20 cellular contexts compared by ENCODE assay signal in the genomic region with DNA sequence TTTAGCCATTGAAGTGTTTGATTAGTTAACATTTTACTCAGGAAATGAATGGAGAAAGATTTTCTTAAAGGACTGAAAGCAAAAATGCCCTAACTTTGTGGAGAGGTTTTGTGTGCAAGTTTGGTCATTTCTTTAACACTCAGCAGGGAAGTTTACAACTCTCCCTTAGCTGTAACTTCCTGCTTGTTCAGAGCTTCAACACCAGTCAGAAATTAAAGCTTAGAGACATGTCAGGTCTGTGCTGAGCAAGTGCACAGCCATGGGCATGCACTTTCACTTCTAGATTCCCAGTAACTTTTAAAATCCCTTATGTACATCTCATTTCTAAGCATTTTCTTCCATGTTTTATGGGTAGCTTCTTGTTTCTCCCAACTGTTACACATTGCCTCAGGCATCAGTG.
"Had no signal": no experiment of that assay in that cellular context is flagged by ENCODE, and none has a peak within 500 bp of the region (broad histone marks: within the 10 kb centered on the region; RNA-seq: fewer than 3 reads in every experiment).

No MANE protein-coding gene starts in this region.

- H3K36me3 ChIP-seq: lower lobe of right lung, tibial artery had no signal

- H3K9me3 Mint-ChIP-seq: activated B cell treated with CpG ODN at 0.5 μM for 24 hours; activated CD4-positive, alpha-beta memory T cell treated with anti-CD3 and anti-CD28 coated beads, Interleukin-2, amount 10 ng/mL, durations not matched to agents 7 days and 5 days; activated naive CD8-positive, alpha-beta T cell treated with anti-CD3 and anti-CD28 coated beads for 36 hours; activated T-helper 17 cell treated with anti-CD3 and anti-CD28 coated beads, Interleukin-2, amount 50 U/mL, for 72 hours; dendritic cell treated with granulocyte-macrophage colony-stimulating factor and Interleukin-4, amounts not matched to agents 40 ng/mL and 50 ng/mL, for 4 days had no signal

- H3K4me3 Mint-ChIP-seq: activated B cell treated with CpG ODN at 0.5 μM for 24 hours; activated CD4-positive, alpha-beta memory T cell treated with anti-CD3 and anti-CD28 coated beads, Interleukin-2, amount 10 ng/mL, durations not matched to agents 7 days and 5 days; activated naive CD8-positive, alpha-beta T cell treated with anti-CD3 and anti-CD28 coated beads for 36 hours; activated T-helper 17 cell treated with anti-CD3 and anti-CD28 coated beads, Interleukin-2, amount 50 U/mL, for 72 hours; dendritic cell treated with granulocyte-macrophage colony-stimulating factor and Interleukin-4, amounts not matched to agents 40 ng/mL and 50 ng/mL, for 4 days; nephron had no signal

- H3K9me3 ChIP-seq: lower lobe of right lung, tibial artery had no signal

- H3K4me3 ChIP-seq: lower lobe of right lung, tibial artery had no signal

- H3K36me3 Mint-ChIP-seq: activated naive CD8-positive, alpha-beta T cell treated with anti-CD3 and anti-CD28 coated beads for 36 hours had no signal

- H3K27me3 Mint-ChIP-seq: activated B cell treated with CpG ODN at 0.5 μM for 24 hours; activated CD4-positive, alpha-beta memory T cell treated with anti-CD3 and anti-CD28 coated beads, Interleukin-2, amount 10 ng/mL, durations not matched to agents 7 days and 5 days; activated naive CD8-positive, alpha-beta T cell treated with anti-CD3 and anti-CD28 coated beads for 36 hours; activated T-helper 17 cell treated with anti-CD3 and anti-CD28 coated beads, Interleukin-2, amount 50 U/mL, for 72 hours; dendritic cell treated with granulocyte-macrophage colony-stimulating factor and Interleukin-4, amounts not matched to agents 40 ng/mL and 50 ng/mL, for 4 days had no signal

- H3K27ac Mint-ChIP-seq: activated B cell treated with CpG ODN at 0.5 μM for 24 hours; activated CD4-positive, alpha-beta memory T cell treated with anti-CD3 and anti-CD28 coated beads, Interleukin-2, amount 10 ng/mL, durations not matched to agents 7 days and 5 days; activated naive CD8-positive, alpha-beta T cell treated with anti-CD3 and anti-CD28 coated beads for 36 hours; activated T-helper 17 cell treated with anti-CD3 and anti-CD28 coated beads, Interleukin-2, amount 50 U/mL, for 72 hours; dendritic cell treated with granulocyte-macrophage colony-stimulating factor and Interleukin-4, amounts not matched to agents 40 ng/mL and 50 ng/mL, for 4 days; nephron had no signal

- DNase-seq: activated B cell treated with CpG ODN at 0.5 μM for 24 hours; activated CD4-positive, alpha-beta memory T cell treated with anti-CD3 and anti-CD28 coated beads, Interleukin-2, amount 10 ng/mL, durations not matched to agents 7 days and 5 days; activated CD4-positive, alpha-beta T cell treated with anti-CD3 and anti-CD28 coated beads for 4 hours; activated naive CD4-positive, alpha-beta T cell; activated naive CD8-positive, alpha-beta T cell treated with anti-CD3 and anti-CD28 coated beads for 36 hours; activated T-cell treated with anti-CD3 and anti-CD28 coated beads, Interleukin-2, amount 50 U/mL, for 1 hour; amniotic stem cell; effector memory CD4-positive, alpha-beta T cell; islet precursor cell; lower lobe of right lung; midbrain; occipital lobe; right cardiac atrium; stimulated activated CD4-positive, alpha-beta T cell treated with anti-CD3 and anti-CD28 coated beads, Interleukin-2, amount 100 ng/mL, for 24 hours; stimulated activated naive CD8-positive, alpha-beta T cell treated with anti-CD3 and anti-CD28 coated beads, Interleukin-15, Interleukin-2, amounts not matched to agents 100 U/mL and 50 U/mL, for 24 hours; substantia nigra; tibial artery had no signal

- H3K4me1 Mint-ChIP-seq: activated B cell treated with CpG ODN at 0.5 μM for 24 hours; activated CD4-positive, alpha-beta memory T cell treated with anti-CD3 and anti-CD28 coated beads, Interleukin-2, amount 10 ng/mL, durations not matched to agents 7 days and 5 days; activated naive CD8-positive, alpha-beta T cell treated with anti-CD3 and anti-CD28 coated beads for 36 hours; activated T-helper 17 cell treated with anti-CD3 and anti-CD28 coated beads, Interleukin-2, amount 50 U/mL, for 72 hours; nephron had no signal

- ATAC-seq: activated T-helper 17 cell treated with anti-CD3 and anti-CD28 coated beads, Interleukin-2, amount 50 U/mL, for 72 hours; lower lobe of right lung; right cardiac atrium; stimulated activated naive CD8-positive, alpha-beta T cell treated with anti-CD3 and anti-CD28 coated beads, Interleukin-15, Interleukin-2, amounts not matched to agents 100 U/mL and 50 U/mL, for 24 hours had no signal

- H3K27ac ChIP-seq: lower lobe of right lung, tibial artery had no signal

- H3K27me3 ChIP-seq: tibial artery had no signal

- H3K4me1 ChIP-seq: lower lobe of right lung, tibial artery had no signal
